Comparison of ENCODE assay signal across 14 cellular contexts in the genomic region with DNA sequence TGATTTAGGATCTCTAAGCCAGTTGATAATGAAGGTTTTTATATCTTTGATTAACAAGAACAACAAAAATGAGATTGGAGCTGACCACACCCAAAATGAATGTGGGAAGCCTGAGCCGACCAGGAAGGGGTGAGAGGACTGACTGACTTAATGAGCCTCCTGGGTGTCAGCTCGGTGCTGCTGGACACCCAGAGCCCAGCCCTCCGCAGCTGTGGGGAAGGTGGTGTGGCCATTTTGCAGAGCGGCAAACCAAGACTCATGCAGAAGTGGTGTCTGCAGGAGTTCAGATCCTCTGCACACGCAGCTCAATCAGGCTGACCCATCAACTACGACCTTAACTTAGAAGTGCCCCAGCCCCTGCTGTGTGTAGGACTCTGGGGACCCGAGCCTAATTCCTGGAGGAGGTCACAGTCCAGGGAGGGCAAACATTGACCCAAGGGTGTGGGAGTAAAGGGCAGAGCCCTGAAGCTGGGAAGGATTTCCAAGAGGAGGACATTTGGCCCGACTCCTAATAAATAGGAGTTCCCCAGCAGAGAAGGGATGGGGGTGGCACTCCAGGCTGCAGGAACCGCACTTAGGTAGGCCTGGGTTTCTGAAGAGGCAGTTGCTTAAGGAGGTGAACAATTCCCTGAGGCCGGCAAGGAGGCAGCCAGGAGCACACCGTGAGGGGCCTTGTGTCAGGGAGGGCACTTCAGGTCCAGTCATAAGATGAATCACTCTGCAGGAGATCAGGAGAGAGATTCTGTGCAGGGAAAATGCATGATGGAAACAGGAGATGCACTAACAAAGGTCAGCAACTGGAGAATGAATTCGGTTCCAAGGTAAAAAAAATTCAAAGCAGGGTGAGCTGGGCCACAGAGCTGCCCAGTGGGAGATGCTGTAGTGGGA.
DNase-seq lines count a peak whose midpoint lies in the region; ATAC-seq and TF ChIP-seq lines count a peak whose summit lies in the region.
"Had no signal": no experiment of that assay in that cellular context is flagged by ENCODE, and none has a peak within 500 bp of the region (broad histone marks: within the 10 kb centered on the region; RNA-seq: fewer than 3 reads in every experiment).

No MANE protein-coding gene starts in this region.

- no CpG with 5 or more reads among the region's 12 CpGs for WGBS in mesendoderm (ENCODE audit: extremely low coverage, insufficient coverage, low lambda C conversion rate)
- 72% methylated on average over 12 of the region's 12 CpGs for WGBS in prostate gland

- no peak overlapping the region for H2AK5ac ChIP-seq in mesendoderm (ENCODE audit: low read length)

- H3K4ac ChIP-seq in mesendoderm (ENCODE audit: low read depth, low read length): no peak overlapping the region

- TF ChIP-seq POLR2A in prostate gland (IDR thresholded peaks at IDR 0.05): no peak

- no peaks in the 10 kb centered on the region for H3K79me2 ChIP-seq in mesendoderm (ENCODE audit: control insufficient read depth, insufficient read depth, low read length)

- ATAC-seq in GM18858 (IDR thresholded peaks at IDR 0.05; ENCODE audit: unreplicated experiment) (no peak), HG02870 (IDR thresholded peaks at IDR 0.05; ENCODE audit: unreplicated experiment) (no peak)
- ATAC-seq: activated naive CD8-positive, alpha-beta T cell treated with anti-CD3 and anti-CD28 coated beads, Interleukin-2, amount 50 U/mL, for 24 hours had no signal

- no peak overlapping the region for H4K5ac ChIP-seq in mesendoderm (ENCODE audit: low read length)

- no peak overlapping the region for H4K8ac ChIP-seq in mesendoderm (ENCODE audit: low read depth, low read length)

- intact Hi-C loops in prostate gland (cut with DNase I): loop anchor here (5.0 kb wide), 1 partner anchor 247 kb away; no protein-coding TSS in a partner anchor

- H3K9ac ChIP-seq in mesendoderm (ENCODE audit: low read length): peak overlapping the region; percentile 13

- H3K27ac ChIP-seq in mesendoderm (ENCODE audit: low read depth, low read length) (peak overlapping the region; percentile 19), prostate gland (no peak overlapping the region)

- H2BK15ac ChIP-seq in mesendoderm (replicated peaks; ENCODE audit: low read depth): no peak overlapping the region

- H3K56ac ChIP-seq in mesendoderm (ENCODE audit: low read length): peak overlapping the region; percentile 25

- H2BK120ac ChIP-seq in mesendoderm (ENCODE audit: low read depth, low read length): peak overlapping the region; percentile 8

- no peaks in the 10 kb centered on the region for H3K9me3 ChIP-seq in prostate gland
- H3K9me3 ChIP-seq: MG63 had no signal

- no peaks in the 10 kb centered on the region for H3K79me1 ChIP-seq in mesendoderm (ENCODE audit: low read length)

- H2BK5ac ChIP-seq in mesendoderm (ENCODE audit: low read length): peak overlapping the region; percentile 61

- H3K27me3 ChIP-seq in mesendoderm (ENCODE audit: insufficient read depth, low read length, poor library complexity): no peaks in the 10 kb centered on the region
- H3K27me3 ChIP-seq in prostate gland (replicated peaks; ENCODE audit: insufficient read depth): no peaks in the 10 kb centered on the region
- H3K27me3 ChIP-seq: MG63 had no signal

- no peak overlapping the region for H3K18ac ChIP-seq in mesendoderm (ENCODE audit: low read length)

- DNase-seq in AG20443 (ENCODE audit: low spot score) (peak; percentile 34), M059J (ENCODE audit: low read depth) (peak; percentile 91), choroid plexus epithelial cell (ENCODE audit: low read depth) (peak; percentile 29), mesendoderm (peak; percentile 35), prostate gland (ENCODE audit: low spot score) (no peak)
- no peak for DNase-seq in activated CD4-positive, alpha-beta T cell treated with anti-CD3 and anti-CD28 coated beads, Interleukin-2, amount 50 U/mL, for 4 hours
- DNase-seq: activated naive CD8-positive, alpha-beta T cell treated with anti-CD3 and anti-CD28 coated beads, Interleukin-2, amount 50 U/mL, for 24 hours; activated T-cell treated with anti-CD3 and anti-CD28 coated beads, Interleukin-2, amount 50 U/mL, for 1 hour; AML-193; DMS53; MG63; stimulated activated CD4-positive, alpha-beta T cell treated with anti-CD3 and anti-CD28 coated beads, Interleukin-2, amount 100 ng/mL, for 24 hours had no signal

- H3K23ac ChIP-seq in mesendoderm (ENCODE audit: low read length): no peak overlapping the region

- TF ChIP-seq CTCF in choroid plexus epithelial cell (conservative IDR thresholded peaks at IDR 0.05; ENCODE audit: low read depth, low read length): no peak
- no peak for TF ChIP-seq CTCF in prostate gland (IDR thresholded peaks at IDR 0.05)

- H3K36me3 ChIP-seq in mesendoderm (ENCODE audit: control insufficient read depth, insufficient read depth, low read length) (no peaks in the 10 kb centered on the region), prostate gland (no peaks in the 10 kb centered on the region)

- no peak overlapping the region for H3K4me2 ChIP-seq in mesendoderm (ENCODE audit: low read length)

- H3K4me1 ChIP-seq in mesendoderm (ENCODE audit: control insufficient read depth, low read depth, low read length) (peaks cover 10% of the 10 kb centered on the region), prostate gland (replicated peaks) (no peaks in the 10 kb centered on the region)

- H3K4me3 ChIP-seq in choroid plexus epithelial cell (ENCODE audit: low read depth, low read length): no peak overlapping the region
- no peak overlapping the region for H3K4me3 ChIP-seq in mesendoderm (ENCODE audit: low read length)
- H3K4me3 ChIP-seq in prostate gland: no peak overlapping the region
- H3K4me3 ChIP-seq: MG63 had no signal

Comparison
In these comparisons a context has a peak if more than half of its experiments do, and no peak if none do; other contexts are left out.
1. DNase-seq: peak in AG20443 (single experiment), M059J (single experiment), choroid plexus epithelial cell (single experiment) and mesendoderm (single experiment); none in activated CD4-positive, alpha-beta T cell treated with anti-CD3 and anti-CD28 coated beads, Interleukin-2, amount 50 U/mL, for 4 hours (0 of 2) and prostate gland (single experiment).